In the genomic region with DNA sequence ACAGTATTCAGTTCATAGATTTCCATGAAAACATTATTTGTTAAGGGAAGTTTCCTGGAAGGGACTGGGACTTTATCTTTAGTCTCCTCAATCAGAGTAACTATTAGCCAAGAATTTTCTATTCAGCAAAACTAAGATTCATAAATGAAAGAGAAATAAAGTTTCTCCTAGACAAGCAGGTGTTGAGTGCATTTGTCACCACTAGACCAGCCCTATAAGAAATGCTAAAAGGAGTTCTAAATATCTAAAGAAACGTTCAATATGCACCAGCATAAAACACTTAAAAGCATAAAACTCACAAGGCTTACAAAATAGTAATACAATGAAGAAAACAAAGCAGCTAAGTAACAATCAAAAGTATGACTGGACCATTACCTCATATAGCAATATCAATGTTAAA, we compare ENCODE assay signal across 34 cellular contexts.
"Had no signal": no experiment of that assay in that cellular context is flagged by ENCODE, and none has a peak within 500 bp of the region (broad histone marks: within the 10 kb centered on the region; RNA-seq: fewer than 3 reads in every experiment).

No MANE protein-coding gene starts in this region.

- DNase-seq: Karpas-422, Kasumi-1, MG63, MM.1S, MV-4-11, NCI-H1048, NCI-H1092, NCI-H1092 treated with DMSO at 0.1 percent for 48 hours, NCI-H1105, NCI-H1105 treated with DMSO at 0.1 percent for 48 hours, NCI-H1417, NCI-H1417 treated with DMSO at 0.1 percent for 48 hours, NCI-H1436, NCI-H1436 treated with DMSO at 0.1 percent for 48 hours, NCI-H146, NCI-H1694, NCI-H1694 treated with DMSO at 0.1 percent for 48 hours, NCI-H187, NCI-H187 treated with DMSO at 0.1 percent for 48 hours, NCI-H1930, NCI-H2029, NCI-H2029 treated with DMSO at 0.1 percent for 48 hours, NCI-H2081, NCI-H2081 treated with DMSO at 0.1 percent for 48 hours, NCI-H2107, NCI-H2171, NCI-H2171 treated with DMSO at 0.1 percent for 48 hours, NCI-H2227 treated with DMSO at 0.1 percent for 48 hours, NCI-H226, NCI-H345, NCI-H446, NCI-H446 treated with DMSO at 0.1 percent for 48 hours, NCI-H510A, NCI-H510A treated with DMSO at 0.1 percent for 48 hours had no signal

- H3K9me3 ChIP-seq: MG63 had no signal

- H3K4me3 ChIP-seq: MG63 had no signal

- H3K27me3 ChIP-seq: MG63 had no signal

- H3K36me3 ChIP-seq: MG63 had no signal
